Comparison of ENCODE assay signal across 1 cellular context in the genomic region with DNA sequence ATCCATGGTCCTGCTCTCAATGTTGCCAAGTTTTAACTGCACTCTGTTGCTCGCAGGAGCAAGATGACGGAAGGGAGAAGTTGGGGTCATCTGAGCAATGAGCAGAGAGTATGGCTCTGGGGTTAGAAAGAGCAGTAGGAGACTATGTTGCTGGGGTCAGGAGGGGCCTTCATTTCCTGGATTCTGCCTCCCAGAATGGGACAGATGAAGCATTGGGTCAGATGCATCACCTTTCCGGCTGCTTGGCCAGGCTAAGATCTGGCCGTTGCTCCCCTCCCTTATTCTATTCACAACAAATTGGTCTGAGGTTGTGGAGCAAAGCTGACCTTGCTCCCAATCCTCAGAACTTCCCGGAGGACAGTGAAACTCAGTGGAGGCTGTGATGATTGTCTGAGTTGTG.
TF ChIP-seq lines count a peak whose summit lies in the region.

No MANE protein-coding gene starts in this region.

TF ChIP-seq in SK-N-SH, 30 proteins besides CTCF, POLR2A, EP300 and RAD21 (continued from another document):
- TF ChIP-seq, protein P1, sequence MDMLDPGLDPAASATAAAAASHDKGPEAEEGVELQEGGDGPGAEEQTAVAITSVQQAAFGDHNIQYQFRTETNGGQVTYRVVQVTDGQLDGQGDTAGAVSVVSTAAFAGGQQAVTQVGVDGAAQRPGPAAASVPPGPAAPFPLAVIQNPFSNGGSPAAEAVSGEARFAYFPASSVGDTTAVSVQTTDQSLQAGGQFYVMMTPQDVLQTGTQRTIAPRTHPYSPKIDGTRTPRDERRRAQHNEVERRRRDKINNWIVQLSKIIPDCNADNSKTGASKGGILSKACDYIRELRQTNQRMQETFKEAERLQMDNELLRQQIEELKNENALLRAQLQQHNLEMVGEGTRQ (IDR thresholded peaks at IDR 0.05; ENCODE audit: borderline replicate concordance, low read depth, low read length), result no peak
- TF ChIP-seq, protein P2, sequence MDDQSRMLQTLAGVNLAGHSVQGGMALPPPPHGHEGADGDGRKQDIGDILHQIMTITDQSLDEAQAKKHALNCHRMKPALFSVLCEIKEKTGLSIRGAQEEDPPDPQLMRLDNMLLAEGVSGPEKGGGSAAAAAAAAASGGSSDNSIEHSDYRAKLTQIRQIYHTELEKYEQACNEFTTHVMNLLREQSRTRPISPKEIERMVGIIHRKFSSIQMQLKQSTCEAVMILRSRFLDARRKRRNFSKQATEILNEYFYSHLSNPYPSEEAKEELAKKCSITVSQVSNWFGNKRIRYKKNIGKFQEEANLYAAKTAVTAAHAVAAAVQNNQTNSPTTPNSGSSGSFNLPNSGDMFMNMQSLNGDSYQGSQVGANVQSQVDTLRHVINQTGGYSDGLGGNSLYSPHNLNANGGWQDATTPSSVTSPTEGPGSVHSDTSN (IDR thresholded peaks at IDR 0.05), result no peak
- no peak for TF ChIP-seq EZH2phosphoT487 (IDR thresholded peaks at IDR 0.05; ENCODE audit: borderline replicate concordance, low read depth)
- TF ChIP-seq TEAD4 (IDR thresholded peaks at IDR 0.05; ENCODE audit: borderline replicate concordance, insufficient read depth), result no peak
- TF ChIP-seq FOXM1 (IDR thresholded peaks at IDR 0.05; ENCODE audit: low read depth), result no peak
- TF ChIP-seq NRF1 (IDR thresholded peaks at IDR 0.05; ENCODE audit: low read depth, low read length), result no peak
- TF ChIP-seq GABPA (IDR thresholded peaks at IDR 0.05; ENCODE audit: low read depth), result no peak
- TF ChIP-seq YY1 (IDR thresholded peaks at IDR 0.05; ENCODE audit: low read depth), result no peak
- no peak for TF ChIP-seq MEF2A (IDR thresholded peaks at IDR 0.05; ENCODE audit: borderline replicate concordance, low read depth)
- TF ChIP-seq MXI1 (IDR thresholded peaks at IDR 0.05; ENCODE audit: low read depth, low read length), result no peak
- TF ChIP-seq JUND (IDR thresholded peaks at IDR 0.05), result no peak
- TF ChIP-seq FOXJ3 (CRISPR knock-in tag; IDR thresholded peaks at IDR 0.05), result no peak
TF ChIP-seq in SK-N-SH: peak in this region for 0.
